In genomic region chr15:90950676-90951075, GRCh38 we compare ENCODE assay signal across 27 cellular contexts.
"Had no signal": no experiment of that assay in that cellular context is flagged by ENCODE, and none has a peak within 500 bp of the region (broad histone marks: within the 10 kb centered on the region; RNA-seq: fewer than 3 reads in every experiment).

No MANE protein-coding gene starts in this region.

- H3K9me3 ChIP-seq: colonic mucosa, esophagus squamous epithelium, gastrocnemius medialis, heart right ventricle, left lung, lower lobe of right lung, mucosa of descending colon had no signal

- H3K4me3 Mint-ChIP-seq: dendritic cell treated with granulocyte-macrophage colony-stimulating factor and Interleukin-4, amounts not matched to agents 40 ng/mL and 50 ng/mL, for 4 days; effector memory CD8-positive, alpha-beta T cell; endodermal cell; mesothelial cell of epicardium; naive B cell had no signal

- H3K27me3 Mint-ChIP-seq: dendritic cell treated with granulocyte-macrophage colony-stimulating factor and Interleukin-4, amounts not matched to agents 40 ng/mL and 50 ng/mL, for 4 days; effector memory CD8-positive, alpha-beta T cell; naive B cell had no signal

- H3K27ac ChIP-seq: gastrocnemius medialis, heart right ventricle, left lung, lower lobe of right lung had no signal

- FAIRE-seq: endometrium, islet of Langerhans, keratinocyte had no signal

- ATAC-seq: effector memory CD8-positive, alpha-beta T cell; esophagus mucosa; gastrocnemius medialis; heart right ventricle; left cardiac atrium; left lung; left ventricle myocardium superior; lower lobe of right lung; mucosa of descending colon had no signal

- H3K9me3 Mint-ChIP-seq: dendritic cell treated with granulocyte-macrophage colony-stimulating factor and Interleukin-4, amounts not matched to agents 40 ng/mL and 50 ng/mL, for 4 days; effector memory CD8-positive, alpha-beta T cell; endodermal cell; mesothelial cell of epicardium; naive B cell had no signal

- H3K4me1 Mint-ChIP-seq: endodermal cell had no signal

- DNase-seq: colonic mucosa; cortex of kidney; effector CD8-positive, alpha-beta T cell; effector memory CD8-positive, alpha-beta T cell; endodermal cell; erythroblast; esophagus squamous epithelium; foreskin fibroblast; foreskin melanocyte; gastrocnemius medialis; glutamatergic neuron; head of caudate nucleus; heart right ventricle; hippocampal formation; left cardiac atrium; left lung; left ventricle myocardium superior; lower lobe of right lung; mesenchymal stem cell; mucosa of descending colon; naive B cell had no signal

- H3K27ac Mint-ChIP-seq: effector memory CD8-positive, alpha-beta T cell; endodermal cell; mesothelial cell of epicardium had no signal

- H3K27me3 ChIP-seq: colonic mucosa, esophagus squamous epithelium, gastrocnemius medialis, heart right ventricle, left lung had no signal

- H3K4me3 ChIP-seq: colonic mucosa, esophagus squamous epithelium, gastrocnemius medialis, heart right ventricle, left lung, lower lobe of right lung, mucosa of descending colon had no signal
